Comparison of ENCODE assay signal across 8 cellular contexts in the genomic region with DNA sequence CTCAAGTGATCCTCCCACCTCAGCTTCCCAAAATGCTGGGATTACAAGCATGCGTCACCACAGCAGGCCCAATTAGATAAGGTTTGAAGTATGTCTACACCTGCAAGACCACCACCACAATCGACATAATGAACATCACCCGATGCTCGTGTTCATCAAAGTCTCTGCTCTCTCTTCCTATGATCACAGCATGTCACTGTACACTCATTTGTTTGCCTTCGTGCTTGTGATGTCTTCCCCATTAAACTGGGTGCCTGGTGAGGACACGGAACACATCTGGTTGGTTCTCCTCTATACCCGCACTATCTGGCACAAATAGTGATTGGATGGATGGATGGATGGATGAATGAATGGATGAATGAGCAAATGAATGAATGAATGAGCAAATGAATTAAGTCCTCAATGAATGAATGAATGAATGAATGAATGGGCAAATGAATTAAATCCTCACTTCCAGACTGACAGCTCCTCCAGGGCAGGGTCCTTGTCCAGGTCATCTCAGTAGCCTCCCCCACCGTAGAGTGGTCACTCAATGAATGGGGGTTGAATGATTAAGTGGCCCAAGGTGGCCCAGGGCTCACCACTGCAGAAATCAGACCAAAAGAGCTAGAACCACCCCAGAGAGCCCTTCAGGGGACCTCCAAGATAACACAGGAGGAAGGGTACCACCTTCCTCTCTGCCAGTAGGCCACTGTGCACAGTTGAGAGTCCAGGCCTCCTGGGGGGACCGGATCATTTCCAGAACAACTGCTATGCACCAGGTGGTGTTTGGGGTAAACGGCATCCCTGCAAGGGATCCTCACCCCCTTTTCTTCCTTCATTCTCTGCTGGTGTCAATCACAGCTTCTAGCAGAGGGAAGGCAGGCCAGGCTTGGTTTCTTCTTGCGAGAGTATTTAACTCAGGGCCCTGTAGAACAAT. TPM values are rescaled to one million over a fixed set of nuclear protein-coding genes. Genes with fewer than 3 reads are reported as not detected.
DNase-seq lines count a peak whose midpoint lies in the region; ATAC-seq, FAIRE-seq and TF ChIP-seq lines count a peak whose summit lies in the region.

No MANE protein-coding gene starts in this region.

- CTCF ChIA-PET in HepG2 (lab: Yijun Ruan, JAX; ENCODE audit: low intra/inter-chr PET ratio, low total read pairs): interaction anchor here (1.3 kb wide), 1 partner anchor 34 kb away, joined by 3 read pairs; no protein-coding TSS in a partner anchor

- TF ChIP-seq CTCF in HepG2 (CRISPR knock-in tag; IDR thresholded peaks at IDR 0.05) (no peak), uterus (IDR thresholded peaks at IDR 0.05) (no peak)

- intact Hi-C loops in HepG2 (cut with micrococcal nuclease; ENCODE audit: unreplicated experiment): no loop called here
- intact Hi-C loops in uterus (cut with DNase I; ENCODE audit: low total_unique reads): no loop called here

- H3K27me3 ChIP-seq in HepG2 (ENCODE audit: control insufficient read depth in 1 of 2, insufficient read depth in 2 of 2, low read length in 2 of 2) (no peaks in the 10 kb centered on the region), uterus (no peaks in the 10 kb centered on the region)

- 79% methylated on average over 10 of the region's 11 CpGs for WGBS in HepG2 (ENCODE audit: low lambda C conversion rate)

- TF ChIP-seq POLR2A in HepG2 (IDR thresholded peaks at IDR 0.05; ENCODE audit: insufficient read depth in 1 of 2, low read depth in 2 of 2, low read length in 2 of 2) (peak in 1 of 2 experiments; percentile 81; a peak in 2 of 4 replicates), uterus (IDR thresholded peaks at IDR 0.05) (no peak)

- POLR2A ChIA-PET in HepG2 (lab: Yijun Ruan, JAX): interaction anchor here (1.0 to 3.5 kb wide), 5 partner anchors 9 to 49 kb away, joined by 3 to 38 read pairs (median 11); no protein-coding TSS in a partner anchor

- ATAC-seq in HepG2: peak; percentile 1; the same call in 2 of the 3 replicates
- no peak for ATAC-seq in HG03469 (IDR thresholded peaks at IDR 0.05; ENCODE audit: unreplicated experiment)

- H4K20me1 ChIP-seq in HepG2 (ENCODE audit: insufficient read depth, low read length): peaks cover 33% of the 10 kb centered on the region

- no peak overlapping the region for H3K4me3 ChIP-seq in HepG2 (replicated peaks in 1 of 3; ENCODE audit: insufficient read depth in 1 of 3, low read depth in 2 of 3, low read length in 3 of 3)
- H3K4me3 ChIP-seq in uterus: no peak overlapping the region

- no peak overlapping the region for H2AFZ ChIP-seq in HepG2 (ENCODE audit: low read length)

- peak; percentile 18 for FAIRE-seq in HepG2 (lab: Jason Lieb, UNC)

- no peak overlapping the region for H3K4me2 ChIP-seq in HepG2 (ENCODE audit: low read depth, low read length)

- H3K4me1 ChIP-seq in HepG2 (ENCODE audit: insufficient read depth, low read length): peaks cover 27% of the 10 kb centered on the region
- no peaks in the 10 kb centered on the region for H3K4me1 ChIP-seq in uterus

- H3K79me2 ChIP-seq in HepG2 (ENCODE audit: insufficient read depth, low read length): peaks cover 14% of the 10 kb centered on the region

- peaks cover 8 to 29% of the 10 kb centered on the region in 2 experiments for H3K36me3 ChIP-seq in HepG2 (replicated peaks in 1 of 2; ENCODE audit: control insufficient read depth in 1 of 2, insufficient read depth in 2 of 2, low read length in 2 of 2)
- no peaks in the 10 kb centered on the region for H3K36me3 ChIP-seq in uterus

- H3K27ac ChIP-seq in HepG2 (ENCODE audit: extremely low read length, insufficient read depth, low read length): peak overlapping the region; percentile 38
- H3K27ac ChIP-seq in uterus: peak overlapping the region; percentile 100

- no peak overlapping the region for H3K9ac ChIP-seq in HepG2 (ENCODE audit: insufficient read depth, low read depth, low read length)

- in situ Hi-C loops in HepG2 (cut with HindIII; ENCODE audit: extremely low pct_ligation_motif_present, low pct_unique_long_range_greater_than_20kb): no loop called here

- no peaks in the 10 kb centered on the region for H3K9me3 ChIP-seq in HepG2 (ENCODE audit: low read length)
- H3K9me3 ChIP-seq in uterus: no peaks in the 10 kb centered on the region

- DNase-seq in NCI-H146 (lab: John Stamatoyannopoulos, UW) (peak; percentile 31), NCI-H146 treated with DMSO at 0.1 percent for 48 hours (lab: John Stamatoyannopoulos, UW; ENCODE audit: unreplicated experiment) (no peak), NOMO-1 treated with DMSO at 0.1 percent for 48 hours (lab: John Stamatoyannopoulos, UW; ENCODE audit: unreplicated experiment) (peak; percentile 59), amniotic epithelial cell (ENCODE audit: low read depth) (peak; percentile 72), HepG2 (ENCODE audit: low spot score) (peak; percentile 39), uterus (peak in 1 of 2 donors; percentile 47), NCI-H1436 treated with DMSO at 0.1 percent for 48 hours (lab: John Stamatoyannopoulos, UW) (no peak)

- no peak for TF ChIP-seq EP300 in HepG2 (IDR thresholded peaks at IDR 0.05; ENCODE audit: low read depth in 2 of 2, low read length in 2 of 2)
- TF ChIP-seq EP300 in HepG2 (CRISPR knock-in tag; IDR thresholded peaks at IDR 0.05; ENCODE audit: borderline replicate concordance): no peak

- no peak for TF ChIP-seq RAD21 in HepG2 (CRISPR knock-in tag; IDR thresholded peaks at IDR 0.05)

- no TSS peak for BruUV-seq in HepG2 (replicated peaks; lab: Mats Ljungman, UMichigan)

TF ChIP-seq in HepG2, 621 proteins besides CTCF, POLR2A, EP300 and RAD21 (continues in another document):
- TF ChIP-seq EED (CRISPR knock-in tag; IDR thresholded peaks at IDR 0.05) (no peak), SIN3A (IDR thresholded peaks at IDR 0.05; ENCODE audit: borderline replicate concordance, low read depth, low read length) (0 out of 2 replicates have a peak, but pooled peaks have one; percentile 4), TMF1 (CRISPR knock-in tag; IDR thresholded peaks at IDR 0.05; ENCODE audit: low read depth) (no peak), NONO (IDR thresholded peaks at IDR 0.05) (no peak), NONO (CRISPR knock-in tag; conservative IDR thresholded peaks at IDR 0.05) (0 out of 2 replicates have a peak, but pooled peaks have one; percentile 41), ZSCAN31 (CRISPR knock-in tag; IDR thresholded peaks at IDR 0.05; ENCODE audit: low read depth) (0 out of 2 replicates have a peak, but pooled peaks have one; percentile 11), POLR2G (IDR thresholded peaks at IDR 0.05; ENCODE audit: low read depth, low read length) (peak; percentile 6; the same call in 1 of the 2 replicates), MTA3 (CRISPR knock-in tag; IDR thresholded peaks at IDR 0.05) (no peak)

RNA-seq across cellular contexts. Expression of a gene that starts 4.9 kb away (rescaled TPM):
- 983 and 1,099 TPM in 2 replicates for total RNA-seq in HepG2 (2016; rRNA removed; fragmentation: Illumina TruSeq; extraction: Trizol)
- total RNA-seq in HepG2 (2016; cell fraction: cytosol; rRNA removed; fragmentation: Illumina TruSeq; extraction: Trizol; ENCODE audit: low read depth): 406 and 413 TPM in 2 replicates
- 966 and 972 TPM in 2 replicates for total RNA-seq in HepG2 (2016; cell fraction: insoluble cytoplasmic fraction; rRNA removed; fragmentation: Illumina TruSeq; extraction: Trizol)
- 815 and 929 TPM in 2 replicates for total RNA-seq in HepG2 (2016; cell fraction: membrane; rRNA removed; fragmentation: Illumina TruSeq; extraction: Trizol)
- 668 and 755 TPM in 2 replicates for total RNA-seq in HepG2 (2016; cell fraction: nucleus; rRNA removed; fragmentation: Illumina TruSeq; extraction: Trizol)
- polyA plus RNA-seq in HepG2 (2011; rRNA removed): 984 and 1,160 TPM in 2 replicates
- 567 and 620 TPM in 2 replicates for polyA plus RNA-seq in HepG2 (2011; cell fraction: cytosol; rRNA removed)
- 1,565 and 1,995 TPM in 2 replicates for polyA plus RNA-seq in HepG2 (2011; cell fraction: nucleus; rRNA removed)
- polyA plus RNA-seq in HepG2 (2012): 984 and 1,070 TPM in 2 replicates
- 510 and 558 TPM in 2 replicates for polyA plus RNA-seq in HepG2 (2016; cell fraction: cytosol; fragmentation: Illumina TruSeq; extraction: Trizol; ENCODE audit: low read depth)
- polyA plus RNA-seq in HepG2 (2016; cell fraction: insoluble cytoplasmic fraction; fragmentation: Illumina TruSeq; extraction: Trizol; ENCODE audit: low read depth): 1,764 and 2,207 TPM in 2 replicates
- 1,095 and 1,097 TPM in 2 replicates for polyA plus RNA-seq in HepG2 (2016; cell fraction: membrane; fragmentation: Illumina TruSeq; extraction: Trizol; ENCODE audit: low read depth)
- 1,747 and 1,824 TPM in 2 replicates for polyA plus RNA-seq in HepG2 (2016; cell fraction: nucleus; fragmentation: Illumina TruSeq; extraction: Trizol; ENCODE audit: insufficient read depth, low read depth)
- polyA minus RNA-seq in HepG2 (2011; rRNA and poly(A)+ RNA removed; ENCODE audit: low replicate concordance): 2,677 and 2,857 TPM in 2 replicates
- 1,014 and 1,055 TPM in 2 replicates for polyA minus RNA-seq in HepG2 (2011; cell fraction: cytosol; rRNA and poly(A)+ RNA removed)
- 329 and 574 TPM in 2 replicates for polyA minus RNA-seq in HepG2 (2011; cell fraction: nucleus; rRNA and poly(A)+ RNA removed)
- 1,000 to 10,000 TPM; 2,117 to 6,387 (median 2,745) TPM for total RNA-seq in uterus

RNA-seq across cellular contexts. Expression of a gene that starts 11.9 kb away (rescaled TPM):
- total RNA-seq in HepG2 (2016; rRNA removed; fragmentation: Illumina TruSeq; extraction: Trizol) (3.9 TPM in 2 replicates), uterus (10 to 100 TPM in 1 of 4 donors, 1 to 10 TPM in 3; 2.8 to 15.0 (median 4.6) TPM)
- 1.1 and 1.6 TPM in 2 replicates for total RNA-seq in HepG2 (2016; cell fraction: cytosol; rRNA removed; fragmentation: Illumina TruSeq; extraction: Trizol; ENCODE audit: low read depth)
- total RNA-seq in HepG2 (2016; cell fraction: insoluble cytoplasmic fraction; rRNA removed; fragmentation: Illumina TruSeq; extraction: Trizol): 3.7 and 4.0 TPM in 2 replicates
- total RNA-seq in HepG2 (2016; cell fraction: membrane; rRNA removed; fragmentation: Illumina TruSeq; extraction: Trizol): 1.5 and 2.0 TPM in 2 replicates
- total RNA-seq in HepG2 (2016; cell fraction: nucleus; rRNA removed; fragmentation: Illumina TruSeq; extraction: Trizol): 2.9 and 3.3 TPM in 2 replicates
- 1.1 and 1.5 TPM in 2 replicates for polyA plus RNA-seq in HepG2 (2011; rRNA removed)
- 0.63 and 1.1 TPM in 2 replicates for polyA plus RNA-seq in HepG2 (2011; cell fraction: cytosol; rRNA removed)
- 4.2 and 7.3 TPM in 2 replicates for polyA plus RNA-seq in HepG2 (2011; cell fraction: nucleus; rRNA removed)
- 1.5 and 2.0 TPM in 2 replicates for polyA plus RNA-seq in HepG2 (2012)
- 0.17 and 0.19 TPM in 2 replicates for polyA plus RNA-seq in HepG2 (2016; cell fraction: cytosol; fragmentation: Illumina TruSeq; extraction: Trizol; ENCODE audit: low read depth)
- polyA plus RNA-seq in HepG2 (2016; cell fraction: insoluble cytoplasmic fraction; fragmentation: Illumina TruSeq; extraction: Trizol; ENCODE audit: low read depth): 1.4 and 2.4 TPM in 2 replicates
- polyA plus RNA-seq in HepG2 (2016; cell fraction: membrane; fragmentation: Illumina TruSeq; extraction: Trizol; ENCODE audit: low read depth): 0.11 and 0.30 TPM in 2 replicates
- polyA plus RNA-seq in HepG2 (2016; cell fraction: nucleus; fragmentation: Illumina TruSeq; extraction: Trizol; ENCODE audit: insufficient read depth, low read depth): 2.1 and 2.5 TPM in 2 replicates
- 9.2 and 12.0 TPM in 2 replicates for polyA minus RNA-seq in HepG2 (2011; rRNA and poly(A)+ RNA removed; ENCODE audit: low replicate concordance)
- 3.7 and 4.0 TPM in 2 replicates for polyA minus RNA-seq in HepG2 (2011; cell fraction: cytosol; rRNA and poly(A)+ RNA removed)
- polyA minus RNA-seq in HepG2 (2011; cell fraction: nucleus; rRNA and poly(A)+ RNA removed): 4.1 and 4.5 TPM in 2 replicates

Comparison
In these comparisons a context has a peak if more than half of its experiments do, and no peak if none do; other contexts are left out.
1. DNase-seq: peak in NCI-H146 (single experiment), NOMO-1 treated with DMSO at 0.1 percent for 48 hours (single experiment), amniotic epithelial cell (single experiment) and HepG2 (single experiment); none in NCI-H146 treated with DMSO at 0.1 percent for 48 hours (single experiment) and NCI-H1436 treated with DMSO at 0.1 percent for 48 hours (single experiment).